ENCODE assay signal across 8 cellular contexts in genomic region chr1:40782371-40782956, GRCh38. TPM values are rescaled to one million over a fixed set of nuclear protein-coding genes. Genes with fewer than 3 reads are reported as not detected.
DNase-seq lines count a peak whose midpoint lies in the region; ATAC-seq and TF ChIP-seq lines count a peak whose summit lies in the region.

No MANE protein-coding gene starts in this region.

- no peaks in the 10 kb centered on the region for H3K36me3 ChIP-seq in parathyroid adenoma (ENCODE audit: control insufficient read depth, insufficient read depth, low read length)

- no peaks in the 10 kb centered on the region for H3K9me3 ChIP-seq in parathyroid adenoma (ENCODE audit: control insufficient read depth, low read length)

- H2AFZ ChIP-seq in parathyroid adenoma: no peak overlapping the region

- peaks cover 1 to 2% of the 10 kb centered on the region in 2 donors for H3K36me3 Mint-ChIP-seq in activated T-cell treated with anti-CD3 and anti-CD28 coated beads, Interleukin-2, amount 50 U/mL, for 72 hours (ENCODE audit: insufficient read depth in 2 of 2)

- no peak for ATAC-seq in HG02885 (IDR thresholded peaks at IDR 0.05; ENCODE audit: poor library complexity, unreplicated experiment)
- ATAC-seq in activated T-cell treated with anti-CD3 and anti-CD28 coated beads, Interleukin-2, amount 50 U/mL, for 72 hours (replicated peaks in 1 of 2): no peak

- no peak overlapping the region for H3K9ac ChIP-seq in parathyroid adenoma

- H3K4me1 ChIP-seq in parathyroid adenoma: peaks cover 3% of the 10 kb centered on the region

- peak; percentile 20 for TF ChIP-seq CTCF in fibroblast of villous mesenchyme (IDR thresholded peaks at IDR 0.05; ENCODE audit: insufficient read depth, low read depth, low read length)
- no peak for TF ChIP-seq CTCF in parathyroid adenoma (IDR thresholded peaks at IDR 0.05)

- H3K4me2 ChIP-seq in parathyroid adenoma (ENCODE audit: low read length): peak overlapping the region; percentile 76

- no peaks in the 10 kb centered on the region for H3K27me3 ChIP-seq in parathyroid adenoma (ENCODE audit: control insufficient read depth, insufficient read depth, low read length)

- H3K4me3 Mint-ChIP-seq in activated T-cell treated with anti-CD3 and anti-CD28 coated beads, Interleukin-2, amount 50 U/mL, for 72 hours: peak overlapping the region in 1 of 2 donors; percentile 69

- no peaks in the 10 kb centered on the region for H3K79me2 ChIP-seq in parathyroid adenoma

- DNase-seq in DMS 273 treated with DMSO at 0.1 percent for 48 hours (lab: John Stamatoyannopoulos, UW) (peak; percentile 93), NCI-H526 treated with DMSO at 0.1 percent for 48 hours (lab: John Stamatoyannopoulos, UW) (peak; percentile 26), fibroblast of villous mesenchyme (ENCODE audit: low read depth) (no peak), NCI-H146 (lab: John Stamatoyannopoulos, UW) (no peak), RPMI8226 (no peak)
- DNase-seq in activated T-cell treated with anti-CD3 and anti-CD28 coated beads, Interleukin-2, amount 50 U/mL, for 72 hours: no peak

- no peak overlapping the region for H3K27ac Mint-ChIP-seq in activated T-cell treated with anti-CD3 and anti-CD28 coated beads, Interleukin-2, amount 50 U/mL, for 72 hours

- H3K4me3 ChIP-seq in fibroblast of villous mesenchyme (ENCODE audit: low read depth, low read length) (peak overlapping the region; percentile 18), parathyroid adenoma (ENCODE audit: low read depth, low read length) (no peak overlapping the region)

- peaks cover 5% of the 10 kb centered on the region for H3K4me1 Mint-ChIP-seq in activated T-cell treated with anti-CD3 and anti-CD28 coated beads, Interleukin-2, amount 50 U/mL, for 72 hours (ENCODE audit: low read depth)

- peaks cover 36% of the 10 kb centered on the region for H3K27me3 Mint-ChIP-seq in activated T-cell treated with anti-CD3 and anti-CD28 coated beads, Interleukin-2, amount 50 U/mL, for 72 hours (ENCODE audit: low read depth)

- H3K27ac ChIP-seq in parathyroid adenoma: no peak overlapping the region

- H3K9me3 Mint-ChIP-seq in activated T-cell treated with anti-CD3 and anti-CD28 coated beads, Interleukin-2, amount 50 U/mL, for 72 hours: no peaks in the 10 kb centered on the region

RNA-seq across cellular contexts. Expression of gene KCNQ4, which starts 1.1 kb away (rescaled TPM):
- under 0.01 TPM in 2 replicates for total RNA-seq in fibroblast of villous mesenchyme
- total RNA-seq in activated T-cell treated with anti-CD3 and anti-CD28 coated beads, Interleukin-2, amount 50 U/mL, for 72 hours: under 1 TPM; 0.58 to 0.60 TPM

Comparison
In these comparisons a context has a peak if more than half of its experiments do, and no peak if none do; other contexts are left out.
1. DNase-seq: peak in DMS 273 treated with DMSO at 0.1 percent for 48 hours (single experiment) and NCI-H526 treated with DMSO at 0.1 percent for 48 hours (single experiment); none in fibroblast of villous mesenchyme (single experiment), NCI-H146 (single experiment), RPMI8226 (single experiment) and activated T-cell treated with anti-CD3 and anti-CD28 coated beads, Interleukin-2, amount 50 U/mL, for 72 hours (0 of 2).